ENCODE assay signal across 32 cellular contexts in the genomic region with DNA sequence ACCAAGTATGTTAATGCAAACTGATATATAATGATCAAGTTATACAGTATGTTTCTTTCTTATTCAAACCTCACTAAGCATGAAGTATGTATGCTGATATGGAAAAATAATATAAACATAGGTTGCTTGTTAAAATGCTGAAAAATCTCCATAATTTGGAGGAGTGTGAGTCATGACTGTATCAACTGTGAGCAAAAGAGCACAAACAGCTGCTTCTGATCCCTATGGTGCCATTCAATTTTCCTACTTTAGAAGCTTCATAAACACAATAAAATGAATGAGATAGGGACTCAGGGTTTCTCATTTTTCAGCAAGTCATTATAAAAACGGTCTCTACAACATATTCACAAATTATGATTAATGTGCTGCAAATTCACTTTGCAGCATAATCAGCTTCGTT.
"Had no signal": no experiment of that assay in that cellular context is flagged by ENCODE, and none has a peak within 500 bp of the region (broad histone marks: within the 10 kb centered on the region; RNA-seq: fewer than 3 reads in every experiment).

No MANE protein-coding gene starts in this region.

- H3K4me3 Mint-ChIP-seq: activated CD4-positive, alpha-beta T cell treated with anti-CD3 and anti-CD28 coated beads, Interleukin-2, amount 10 ng/mL, durations not matched to agents 24 days and 14 days; activated CD8-positive, alpha-beta T cell treated with anti-CD3 and anti-CD28 coated beads for 36 hours; activated T-cell treated with anti-CD3 and anti-CD28 coated beads, Interleukin-2, amount 50 U/mL, for 4 hours; activated T-helper 17 cell treated with anti-CD3 and anti-CD28 coated beads, Interleukin-2, amount 50 U/mL, for 72 hours; central memory CD8-positive, alpha-beta T cell; stimulated activated naive B cell treated with anti-CD40 and anti-IgM and Interleukin-4, amounts not matched to agents 10 μg/mL and 1 μg/mL and 100 μg/mL, for 72 hours; T-helper 17 cell had no signal

- H3K27me3 Mint-ChIP-seq: activated CD4-positive, alpha-beta T cell treated with anti-CD3 and anti-CD28 coated beads, Interleukin-2, amount 10 ng/mL, durations not matched to agents 24 days and 14 days; activated CD8-positive, alpha-beta T cell treated with anti-CD3 and anti-CD28 coated beads for 36 hours; activated T-helper 17 cell treated with anti-CD3 and anti-CD28 coated beads, Interleukin-2, amount 50 U/mL, for 72 hours; central memory CD8-positive, alpha-beta T cell; stimulated activated naive B cell treated with anti-CD40 and anti-IgM and Interleukin-4, amounts not matched to agents 10 μg/mL and 1 μg/mL and 100 μg/mL, for 72 hours; T-helper 17 cell had no signal

- H3K4me1 Mint-ChIP-seq: activated CD4-positive, alpha-beta T cell treated with anti-CD3 and anti-CD28 coated beads, Interleukin-2, amount 10 ng/mL, durations not matched to agents 24 days and 14 days; activated T-helper 17 cell treated with anti-CD3 and anti-CD28 coated beads, Interleukin-2, amount 50 U/mL, for 72 hours; central memory CD8-positive, alpha-beta T cell; stimulated activated naive B cell treated with anti-CD40 and anti-IgM and Interleukin-4, amounts not matched to agents 10 μg/mL and 1 μg/mL and 100 μg/mL, for 72 hours; T-helper 17 cell had no signal

- H3K79me2 ChIP-seq: parathyroid adenoma had no signal

- H3K9ac ChIP-seq: parathyroid adenoma had no signal

- ATAC-seq: activated CD8-positive, alpha-beta T cell treated with anti-CD3 and anti-CD28 coated beads for 36 hours; activated T-cell treated with anti-CD3 and anti-CD28 coated beads, Interleukin-2, amount 50 U/mL, for 4 hours; activated T-helper 17 cell treated with anti-CD3 and anti-CD28 coated beads, Interleukin-2, amount 50 U/mL, for 72 hours; heart right ventricle; psoas muscle; stimulated activated naive B cell treated with anti-CD40 and anti-IgM and Interleukin-4, amounts not matched to agents 10 μg/mL and 1 μg/mL and 100 μg/mL, for 72 hours; T-helper 17 cell had no signal

- H3K36me3 ChIP-seq: esophagus squamous epithelium, heart right ventricle, left ventricle myocardium inferior, sigmoid colon, stomach, thyroid gland, upper lobe of left lung, vagina, WERI-Rb-1 had no signal

- H3K4me3 ChIP-seq: esophagus squamous epithelium, heart right ventricle, left ventricle myocardium inferior, lung, psoas muscle, sigmoid colon, stomach, thyroid gland, upper lobe of left lung, vagina had no signal

- DNase-seq: activated CD4-positive, alpha-beta T cell treated with anti-CD3 and anti-CD28 coated beads, Interleukin-2, amount 10 ng/mL, durations not matched to agents 24 days and 14 days; activated CD4-positive, CD25-positive, alpha-beta regulatory T cell treated with anti-CD3 and anti-CD28 coated beads, Interleukin-2, amount 50 U/mL, for 72 hours; activated CD8-positive, alpha-beta T cell treated with anti-CD3 and anti-CD28 coated beads for 36 hours; activated gamma-delta T cell treated with Interleukin-2 at 50 U/mL for 16 hours; activated naive CD4-positive, alpha-beta T cell treated with anti-CD3 and anti-CD28 coated beads, Interleukin-2, amount 50 U/mL, for 16 hours; activated T-cell treated with anti-CD3 and anti-CD28 coated beads, Interleukin-2, amount 50 U/mL, for 4 hours; dermis blood vessel endothelial cell; effector CD8-positive, alpha-beta T cell; esophagus squamous epithelium; foreskin melanocyte; heart right ventricle; islet precursor cell; left ventricle myocardium inferior; mesendoderm; nucleus accumbens; psoas muscle; sigmoid colon; stimulated activated CD4-positive, alpha-beta T cell treated with anti-CD3 and anti-CD28 coated beads, Interleukin-15, amount 100 ng/mL, for 24 hours; stimulated activated CD4-positive, alpha-beta T cell treated with anti-CD3 and anti-CD28 coated beads, Interleukin-2, amount 100 ng/mL, for 24 hours; stimulated activated naive B cell treated with anti-CD40 and anti-IgM and Interleukin-4, amounts not matched to agents 10 μg/mL and 1 μg/mL and 100 μg/mL, for 72 hours; stomach; T-helper 17 cell; T1000; thyroid gland; upper lobe of left lung; WERI-Rb-1 had no signal

- H3K9me3 Mint-ChIP-seq: activated CD4-positive, alpha-beta T cell treated with anti-CD3 and anti-CD28 coated beads, Interleukin-2, amount 10 ng/mL, durations not matched to agents 24 days and 14 days; activated CD8-positive, alpha-beta T cell treated with anti-CD3 and anti-CD28 coated beads for 36 hours; activated T-cell treated with anti-CD3 and anti-CD28 coated beads, Interleukin-2, amount 50 U/mL, for 4 hours; activated T-helper 17 cell treated with anti-CD3 and anti-CD28 coated beads, Interleukin-2, amount 50 U/mL, for 72 hours; central memory CD8-positive, alpha-beta T cell; stimulated activated naive B cell treated with anti-CD40 and anti-IgM and Interleukin-4, amounts not matched to agents 10 μg/mL and 1 μg/mL and 100 μg/mL, for 72 hours had no signal

- H3K27ac ChIP-seq: epithelial cell of prostate, esophagus squamous epithelium, heart right ventricle, left ventricle myocardium inferior, parathyroid adenoma, psoas muscle, sigmoid colon, stomach, thyroid gland, upper lobe of left lung, vagina, WERI-Rb-1 had no signal

- H2AFZ ChIP-seq: parathyroid adenoma had no signal

- H3K9me3 ChIP-seq: esophagus squamous epithelium, heart right ventricle, left ventricle myocardium inferior, psoas muscle, sigmoid colon, stomach, thyroid gland, upper lobe of left lung, vagina had no signal

- H3K27me3 ChIP-seq: esophagus squamous epithelium, heart right ventricle, sigmoid colon, stomach, thyroid gland, upper lobe of left lung, vagina had no signal

- H3K4me1 ChIP-seq: esophagus squamous epithelium, heart right ventricle, left ventricle myocardium inferior, parathyroid adenoma, psoas muscle, sigmoid colon, stomach, thyroid gland, upper lobe of left lung, vagina had no signal

- H3K36me3 Mint-ChIP-seq: stimulated activated naive B cell treated with anti-CD40 and anti-IgM and Interleukin-4, amounts not matched to agents 10 μg/mL and 1 μg/mL and 100 μg/mL, for 72 hours had no signal

- H3K27ac Mint-ChIP-seq: activated CD4-positive, alpha-beta T cell treated with anti-CD3 and anti-CD28 coated beads, Interleukin-2, amount 10 ng/mL, durations not matched to agents 24 days and 14 days; activated CD8-positive, alpha-beta T cell treated with anti-CD3 and anti-CD28 coated beads for 36 hours; activated T-helper 17 cell treated with anti-CD3 and anti-CD28 coated beads, Interleukin-2, amount 50 U/mL, for 72 hours; stimulated activated naive B cell treated with anti-CD40 and anti-IgM and Interleukin-4, amounts not matched to agents 10 μg/mL and 1 μg/mL and 100 μg/mL, for 72 hours; T-helper 17 cell had no signal
